In genomic region chr6:143215363-143215762, GRCh38 we compare ENCODE assay signal across 18 cellular contexts.
"Had no signal": no experiment of that assay in that cellular context is flagged by ENCODE, and none has a peak within 500 bp of the region (broad histone marks: within the 10 kb centered on the region; RNA-seq: fewer than 3 reads in every experiment).

No MANE protein-coding gene starts in this region.

- H3K9me3 Mint-ChIP-seq: activated naive CD4-positive, alpha-beta T cell treated with anti-CD3 and anti-CD28 coated beads for 36 hours; activated T-cell treated with anti-CD3 and anti-CD28 coated beads, Interleukin-2, amount 50 U/mL, for 24 hours; brain had no signal

- H3K9me3 ChIP-seq: sigmoid colon, upper lobe of right lung had no signal

- H3K4me3 ChIP-seq: dorsolateral prefrontal cortex, lung, sigmoid colon, upper lobe of right lung had no signal

- H3K27me3 ChIP-seq: dorsolateral prefrontal cortex, foreskin keratinocyte, sigmoid colon, upper lobe of right lung had no signal

- DNase-seq: activated CD4-positive, alpha-beta T cell treated with anti-CD3 and anti-CD28 coated beads, Interleukin-2, amount 10 ng/mL, durations not matched to agents 7 days and 5 days; activated CD8-positive, alpha-beta T cell treated with anti-CD3 and anti-CD28 coated beads, Interleukin-2, amount 10 ng/mL, durations not matched to agents 7 days and 5 days; activated naive CD4-positive, alpha-beta T cell treated with anti-CD3 and anti-CD28 coated beads for 36 hours; activated T-cell treated with anti-CD3 and anti-CD28 coated beads, Interleukin-2, amount 50 U/mL, for 24 hours; central memory CD4-positive, alpha-beta T cell; dorsolateral prefrontal cortex; endodermal cell; foreskin keratinocyte; hypothalamus; islet precursor cell; nephron progenitor cell; nucleus accumbens; sigmoid colon; stimulated activated naive B cell treated with anti-CD40 and anti-IgM and Interleukin-4, amounts not matched to agents 10 μg/mL and 1 μg/mL and 100 μg/mL, for 72 hours; upper lobe of right lung had no signal

- H3K4me1 ChIP-seq: foreskin keratinocyte, upper lobe of right lung had no signal

- H3K36me3 ChIP-seq: sigmoid colon, upper lobe of right lung had no signal

- ATAC-seq: activated CD8-positive, alpha-beta T cell treated with anti-CD3 and anti-CD28 coated beads, Interleukin-2, amount 10 ng/mL, durations not matched to agents 7 days and 5 days; foreskin keratinocyte; stimulated activated naive B cell treated with anti-CD40 and anti-IgM and Interleukin-4, amounts not matched to agents 10 μg/mL and 1 μg/mL and 100 μg/mL, for 72 hours; upper lobe of right lung had no signal

- H3K4me3 Mint-ChIP-seq: activated CD4-positive, alpha-beta T cell treated with anti-CD3 and anti-CD28 coated beads, Interleukin-2, amount 10 ng/mL, durations not matched to agents 7 days and 5 days; activated CD8-positive, alpha-beta T cell treated with anti-CD3 and anti-CD28 coated beads, Interleukin-2, amount 10 ng/mL, durations not matched to agents 7 days and 5 days; activated naive CD4-positive, alpha-beta T cell treated with anti-CD3 and anti-CD28 coated beads for 36 hours; activated T-cell treated with anti-CD3 and anti-CD28 coated beads, Interleukin-2, amount 50 U/mL, for 24 hours; brain; endodermal cell; nephron progenitor cell; stimulated activated naive B cell treated with anti-CD40 and anti-IgM and Interleukin-4, amounts not matched to agents 10 μg/mL and 1 μg/mL and 100 μg/mL, for 72 hours had no signal

- H3K27ac ChIP-seq: dorsolateral prefrontal cortex, epithelial cell of prostate, foreskin keratinocyte, sigmoid colon, upper lobe of right lung had no signal

- H3K4me1 Mint-ChIP-seq: activated CD4-positive, alpha-beta T cell treated with anti-CD3 and anti-CD28 coated beads, Interleukin-2, amount 10 ng/mL, durations not matched to agents 7 days and 5 days; endodermal cell; stimulated activated naive B cell treated with anti-CD40 and anti-IgM and Interleukin-4, amounts not matched to agents 10 μg/mL and 1 μg/mL and 100 μg/mL, for 72 hours had no signal

- H3K27ac Mint-ChIP-seq: activated CD4-positive, alpha-beta T cell treated with anti-CD3 and anti-CD28 coated beads, Interleukin-2, amount 10 ng/mL, durations not matched to agents 7 days and 5 days; activated CD8-positive, alpha-beta T cell treated with anti-CD3 and anti-CD28 coated beads, Interleukin-2, amount 10 ng/mL, durations not matched to agents 7 days and 5 days; activated naive CD4-positive, alpha-beta T cell treated with anti-CD3 and anti-CD28 coated beads for 36 hours; activated T-cell treated with anti-CD3 and anti-CD28 coated beads, Interleukin-2, amount 50 U/mL, for 24 hours; endodermal cell; nephron progenitor cell; stimulated activated naive B cell treated with anti-CD40 and anti-IgM and Interleukin-4, amounts not matched to agents 10 μg/mL and 1 μg/mL and 100 μg/mL, for 72 hours had no signal

- H3K27me3 Mint-ChIP-seq: activated CD4-positive, alpha-beta T cell treated with anti-CD3 and anti-CD28 coated beads, Interleukin-2, amount 10 ng/mL, durations not matched to agents 7 days and 5 days; activated T-cell treated with anti-CD3 and anti-CD28 coated beads, Interleukin-2, amount 50 U/mL, for 24 hours; brain; stimulated activated naive B cell treated with anti-CD40 and anti-IgM and Interleukin-4, amounts not matched to agents 10 μg/mL and 1 μg/mL and 100 μg/mL, for 72 hours had no signal
